ENCODE assay signal across 1 cellular context in the genomic region with DNA sequence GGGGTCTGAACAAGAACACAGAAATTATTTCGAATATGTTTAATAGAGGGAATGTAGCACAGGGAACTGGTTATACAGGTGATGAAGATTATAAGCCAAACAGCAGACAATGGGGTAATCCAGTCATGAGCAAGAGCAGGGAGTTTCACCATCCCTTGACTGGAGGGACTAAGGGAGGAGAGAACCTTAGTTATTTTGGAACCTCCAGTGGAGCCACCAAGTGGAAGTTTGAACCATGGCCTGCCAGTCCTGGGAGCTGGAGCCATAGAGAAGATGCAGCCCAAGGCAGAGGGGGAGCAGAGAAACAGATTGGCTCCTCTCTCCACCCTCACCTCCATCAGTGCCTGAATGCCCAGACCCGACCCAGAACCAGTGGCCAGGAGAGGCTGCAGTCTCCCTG.
TF ChIP-seq lines count a peak whose summit lies in the region.

No MANE protein-coding gene starts in this region.

TF ChIP-seq in H1, 55 proteins besides CTCF, POLR2A, EP300 and RAD21:
- no peak for TF ChIP-seq HDAC6 (IDR thresholded peaks at IDR 0.05; ENCODE audit: low read depth, low read length)
TF ChIP-seq in H1: peak in this region for 0.
